Comparison of ENCODE assay signal across 26 cellular contexts in genomic region chr5:15133456-15133965, GRCh38.
"Had no signal": no experiment of that assay in that cellular context is flagged by ENCODE, and none has a peak within 500 bp of the region (broad histone marks: within the 10 kb centered on the region; RNA-seq: fewer than 3 reads in every experiment).

No MANE protein-coding gene starts in this region.

- H3K4me1 Mint-ChIP-seq: naive thymus-derived CD4-positive, alpha-beta T cell; neural progenitor cell; stimulated activated effector memory CD8-positive, alpha-beta T cell treated with anti-CD3 and anti-CD28 coated beads, Interleukin-12 subunit alpha, Interleukin-12 subunit beta, amount 100 ng/mL, for 72 hours; stimulated activated naive B cell treated with anti-CD40 and anti-IgM and Interleukin-4, amounts not matched to agents 10 μg/mL and 1 μg/mL and 100 μg/mL, for 72 hours had no signal

- H3K27ac ChIP-seq: neural progenitor cell, ovary, parathyroid adenoma, psoas muscle, right lobe of liver, sigmoid colon, stomach, thoracic aorta, thyroid gland, tibial nerve, upper lobe of left lung, vagina had no signal

- DNase-seq: naive thymus-derived CD4-positive, alpha-beta T cell; occipital lobe; ovary; psoas muscle; right lobe of liver; sigmoid colon; small intestine; stimulated activated CD4-positive, alpha-beta T cell treated with anti-CD3 and anti-CD28 coated beads, Interleukin-15, amount 100 ng/mL, for 24 hours; stimulated activated CD4-positive, alpha-beta T cell treated with anti-CD3 and anti-CD28 coated beads, Interleukin-2, amount 100 ng/mL, for 24 hours; stimulated activated CD4-positive, alpha-beta T cell treated with anti-CD3 and anti-CD28 coated beads, Interleukin-2, amount 100 ng/mL, for 48 hours; stimulated activated CD4-positive, alpha-beta T cell treated with anti-CD3 and anti-CD28 coated beads, Interleukin-4, amount 100 ng/mL, for 24 hours; stimulated activated naive B cell treated with anti-CD40 and anti-IgM and Interleukin-4, amounts not matched to agents 10 μg/mL and 1 μg/mL and 100 μg/mL, for 72 hours; stimulated activated naive CD4-positive, alpha-beta T cell treated with Interleukin-2 at 50 U/mL for 16 hours; stomach; thyroid gland; trophoblast cell had no signal

- H3K9me3 ChIP-seq: ovary, psoas muscle, right lobe of liver, sigmoid colon, stomach, thoracic aorta, thyroid gland, upper lobe of left lung, vagina had no signal

- H3K27ac Mint-ChIP-seq: natural killer cell treated with Interleukin-12 subunit alpha and Interleukin-12 subunit beta and Interleukin-15 and Interleukin-18, amount 100 ng/mL, for 72 hours; neural progenitor cell; progenitor cell of endocrine pancreas; stimulated activated effector memory CD8-positive, alpha-beta T cell treated with anti-CD3 and anti-CD28 coated beads, Interleukin-12 subunit alpha, Interleukin-12 subunit beta, amount 100 ng/mL, for 72 hours; stimulated activated naive B cell treated with anti-CD40 and anti-IgM and Interleukin-4, amounts not matched to agents 10 μg/mL and 1 μg/mL and 100 μg/mL, for 72 hours; stimulated activated naive CD8-positive, alpha-beta T cell treated with anti-CD3 and anti-CD28 coated beads, Interleukin-15, Interleukin-2, amounts not matched to agents 100 ng/mL and 50 ng/mL, for 24 hours had no signal

- H3K36me3 Mint-ChIP-seq: natural killer cell treated with Interleukin-12 subunit alpha and Interleukin-12 subunit beta and Interleukin-15 and Interleukin-18, amount 100 ng/mL, for 72 hours; neural progenitor cell; stimulated activated effector memory CD8-positive, alpha-beta T cell treated with anti-CD3 and anti-CD28 coated beads, Interleukin-12 subunit alpha, Interleukin-12 subunit beta, amount 100 ng/mL, for 72 hours; stimulated activated naive B cell treated with anti-CD40 and anti-IgM and Interleukin-4, amounts not matched to agents 10 μg/mL and 1 μg/mL and 100 μg/mL, for 72 hours had no signal

- H3K36me3 ChIP-seq: neural progenitor cell, ovary, right lobe of liver, sigmoid colon, stomach, thoracic aorta, thyroid gland, tibial nerve, upper lobe of left lung, vagina had no signal

- H3K4me3 Mint-ChIP-seq: naive thymus-derived CD4-positive, alpha-beta T cell; natural killer cell treated with Interleukin-12 subunit alpha and Interleukin-12 subunit beta and Interleukin-15 and Interleukin-18, amount 100 ng/mL, for 72 hours; neural progenitor cell; stimulated activated effector memory CD8-positive, alpha-beta T cell treated with anti-CD3 and anti-CD28 coated beads, Interleukin-12 subunit alpha, Interleukin-12 subunit beta, amount 100 ng/mL, for 72 hours; stimulated activated naive B cell treated with anti-CD40 and anti-IgM and Interleukin-4, amounts not matched to agents 10 μg/mL and 1 μg/mL and 100 μg/mL, for 72 hours; stimulated activated naive CD8-positive, alpha-beta T cell treated with anti-CD3 and anti-CD28 coated beads, Interleukin-15, Interleukin-2, amounts not matched to agents 100 ng/mL and 50 ng/mL, for 24 hours had no signal

- H2AFZ ChIP-seq: neural progenitor cell, parathyroid adenoma had no signal

- H3K79me2 ChIP-seq: parathyroid adenoma had no signal

- H3K4me3 ChIP-seq: neural progenitor cell, ovary, psoas muscle, right lobe of liver, sigmoid colon, stomach, thoracic aorta, thyroid gland, tibial nerve, upper lobe of left lung, vagina had no signal

- H3K4me1 ChIP-seq: neural progenitor cell, parathyroid adenoma, psoas muscle, right lobe of liver, sigmoid colon, stomach, thyroid gland, upper lobe of left lung, vagina had no signal

- ATAC-seq: naive thymus-derived CD4-positive, alpha-beta T cell; natural killer cell treated with Interleukin-12 subunit alpha and Interleukin-12 subunit beta and Interleukin-15 and Interleukin-18, amount 100 ng/mL, for 72 hours; psoas muscle; right lobe of liver; stimulated activated effector memory CD8-positive, alpha-beta T cell treated with anti-CD3 and anti-CD28 coated beads, Interleukin-12 subunit alpha, Interleukin-12 subunit beta, amount 100 ng/mL, for 72 hours; stimulated activated naive B cell treated with anti-CD40 and anti-IgM and Interleukin-4, amounts not matched to agents 10 μg/mL and 1 μg/mL and 100 μg/mL, for 72 hours had no signal

- H3K27me3 ChIP-seq: neural progenitor cell, ovary, right lobe of liver, sigmoid colon, stomach, thyroid gland, tibial nerve, upper lobe of left lung, vagina had no signal

- H3K4me2 ChIP-seq: neural progenitor cell had no signal

- H3K27me3 Mint-ChIP-seq: progenitor cell of endocrine pancreas; stimulated activated naive B cell treated with anti-CD40 and anti-IgM and Interleukin-4, amounts not matched to agents 10 μg/mL and 1 μg/mL and 100 μg/mL, for 72 hours; stimulated activated naive CD8-positive, alpha-beta T cell treated with anti-CD3 and anti-CD28 coated beads, Interleukin-15, Interleukin-2, amounts not matched to agents 100 ng/mL and 50 ng/mL, for 24 hours had no signal
